ENCODE assay signal across 1 cellular context in the genomic region with DNA sequence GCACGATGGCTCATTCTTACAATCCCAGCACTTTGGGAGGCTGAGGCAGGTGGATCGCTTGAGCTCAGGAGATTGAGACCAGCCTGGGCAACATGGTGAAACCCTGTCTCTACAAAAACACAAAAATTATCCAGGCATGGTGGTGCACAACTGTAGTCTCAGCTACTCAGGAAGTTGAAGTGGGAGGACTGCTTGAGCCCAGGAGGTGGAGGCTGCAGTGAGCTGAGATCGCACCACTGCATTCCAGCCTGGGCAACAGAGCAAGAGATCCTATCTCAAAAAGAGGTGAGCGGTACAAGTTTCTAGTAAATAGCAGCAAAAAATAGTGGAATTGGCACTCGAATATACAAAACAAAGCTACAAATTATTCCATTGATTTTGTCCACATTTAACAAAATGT. TPM values are rescaled to one million over a fixed set of nuclear protein-coding genes. Genes with fewer than 3 reads are reported as not detected.
"Had no signal": no experiment of that assay in that cellular context is flagged by ENCODE, and none has a peak within 500 bp of the region (broad histone marks: within the 10 kb centered on the region; RNA-seq: fewer than 3 reads in every experiment).

No MANE protein-coding gene starts in this region.

RNA-seq across cellular contexts. Expression of a gene that starts 31.2 kb away (rescaled TPM):
- total RNA-seq: endothelial cell of umbilical vein had no signal
